Comparison of ENCODE assay signal across 18 cellular contexts in the genomic region with DNA sequence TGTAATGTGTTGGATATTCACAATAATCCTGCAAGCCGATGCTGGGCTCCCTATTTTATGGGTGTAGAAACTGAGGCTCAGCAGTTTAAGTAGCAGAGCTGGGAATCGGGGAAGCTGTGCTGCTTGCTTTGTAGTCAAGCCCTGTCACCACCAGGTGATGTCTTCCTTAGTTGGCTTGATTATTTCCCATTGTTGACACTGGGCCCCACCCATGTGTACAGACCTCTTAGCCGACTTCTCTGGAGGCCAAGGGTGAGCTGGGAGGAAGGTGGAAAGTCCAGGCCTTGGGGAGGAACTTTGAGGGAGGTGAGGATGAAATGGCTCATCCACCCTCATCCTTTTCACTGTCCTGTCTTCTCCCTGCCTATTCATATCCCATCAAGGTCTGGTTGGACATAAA.
DNase-seq lines count a peak whose midpoint lies in the region; TF ChIP-seq lines count a peak whose summit lies in the region.
"Had no signal": no experiment of that assay in that cellular context is flagged by ENCODE, and none has a peak within 500 bp of the region (broad histone marks: within the 10 kb centered on the region; RNA-seq: fewer than 3 reads in every experiment).

No MANE protein-coding gene starts in this region.

- peaks cover 0 to 12% (median 0%) of the 10 kb centered on the region in 4 donors for H3K4me1 ChIP-seq in Peyer's patch

- TF ChIP-seq CTCF in Peyer's patch (IDR thresholded peaks at IDR 0.05): peak in 3 of 6 experiments; percentile 66 to 69 (median 67)

- H3K27me3 ChIP-seq in Peyer's patch: no peaks in the 10 kb centered on the region

- peak; percentile 25 for DNase-seq in COLO668 (lab: John Stamatoyannopoulos, UW; ENCODE audit: unreplicated experiment)
- peak; percentile 1 for DNase-seq in DMS53 treated with DMSO at 0.1 percent for 48 hours (lab: John Stamatoyannopoulos, UW; ENCODE audit: unreplicated experiment)
- DNase-seq in Peyer's patch: peak in 2 of 3 donors; percentile 64 to 77
- peak; percentile 58 for DNase-seq in mucosa of gallbladder (ENCODE audit: low spot score)
- no peak for DNase-seq in SW 1271 (lab: John Stamatoyannopoulos, UW)
- DNase-seq in superior temporal gyrus (ENCODE audit: extremely low spot score): no peak
- no peak for DNase-seq in NCI-H774 (lab: John Stamatoyannopoulos, UW)
- no peak for DNase-seq in NCI-H187 treated with DMSO at 0.1 percent for 48 hours (lab: John Stamatoyannopoulos, UW)
- DNase-seq: ACHN, AML-193, DMS79, HCEC 1CT, NCI-H1436 treated with DMSO at 0.1 percent for 48 hours, NCI-H69, T-cell had no signal

- peaks cover 0 to 55% (median 0%) of the 10 kb centered on the region in 3 donors for H3K36me3 ChIP-seq in Peyer's patch

- no peaks in the 10 kb centered on the region for H3K9me3 ChIP-seq in Peyer's patch

- H3K4me3 ChIP-seq in Peyer's patch: no peak overlapping the region
- H3K4me3 ChIP-seq: K562, SK-N-MC had no signal

- no peak for TF ChIP-seq POLR2A in Peyer's patch (IDR thresholded peaks at IDR 0.05)

- H3K27ac ChIP-seq in Peyer's patch: peak overlapping the region in 1 of 4 donors; percentile 47
- H3K27ac ChIP-seq: HL-60, SK-N-MC had no signal

Comparison
In these comparisons a context has a peak if more than half of its experiments do, and no peak if none do; other contexts are left out.
1. DNase-seq: peak in COLO668 (single experiment), DMS53 treated with DMSO at 0.1 percent for 48 hours (single experiment), Peyer's patch (2 of 3) and mucosa of gallbladder (single experiment); none in SW 1271 (0 of 2), superior temporal gyrus (single experiment), NCI-H774 (single experiment) and NCI-H187 treated with DMSO at 0.1 percent for 48 hours (single experiment).